18 cellular contexts compared by ENCODE assay signal in the genomic region with DNA sequence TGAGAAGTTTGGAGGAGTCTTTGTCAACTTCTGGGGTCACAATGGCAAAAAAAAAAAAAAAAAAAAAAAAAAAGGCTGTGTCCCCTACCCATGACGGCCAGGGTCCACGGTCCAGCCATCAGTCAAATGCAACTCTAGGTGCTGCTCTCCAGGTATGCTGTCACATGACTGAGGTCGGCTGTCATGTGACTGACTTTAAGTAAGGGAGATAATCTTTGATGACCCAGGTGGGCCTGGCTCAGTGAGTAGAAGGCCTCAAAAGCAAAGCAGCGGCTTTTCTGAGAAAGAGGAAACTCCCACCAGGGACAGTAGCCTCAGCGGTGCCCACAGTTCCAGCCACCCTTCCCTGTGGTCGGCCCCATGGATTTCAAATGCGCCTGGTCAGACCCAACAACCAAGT.
DNase-seq lines count a peak whose midpoint lies in the region; ATAC-seq, FAIRE-seq and TF ChIP-seq lines count a peak whose summit lies in the region.
"Had no signal": no experiment of that assay in that cellular context is flagged by ENCODE, and none has a peak within 500 bp of the region (broad histone marks: within the 10 kb centered on the region; RNA-seq: fewer than 3 reads in every experiment).

No MANE protein-coding gene starts in this region.

- H3K36me3 ChIP-seq in H1 (ENCODE audit: control insufficient read depth in 2 of 4, insufficient read depth in 4 of 4, low read length in 3 of 4): no peaks in the 10 kb centered on the region
- no peaks in the 10 kb centered on the region for H3K36me3 ChIP-seq in trophoblast cell (ENCODE audit: control insufficient read depth in 1 of 2, insufficient read depth in 2 of 2, low read length in 2 of 2)

- CTCF ChIA-PET in H1 (lab: Charles Lee; ENCODE audit: partially characterized antibody): no interaction called here

- TF ChIP-seq EP300 in Ishikawa (IDR thresholded peaks at IDR 0.05; ENCODE audit: borderline replicate concordance) (no peak), H1 (IDR thresholded peaks at IDR 0.05; ENCODE audit: borderline replicate concordance in 1 of 2, low read depth in 2 of 2, low read length in 2 of 2) (no peak)

- no peaks in the 10 kb centered on the region for H3K27me3 ChIP-seq in H1 (replicated peaks in 1 of 4; ENCODE audit: control insufficient read depth in 3 of 4, extremely low read depth in 1 of 4, insufficient read depth in 3 of 4, low read length in 3 of 4)
- H3K27me3 ChIP-seq in trophoblast cell (ENCODE audit: insufficient read depth, low read length): no peaks in the 10 kb centered on the region

- H2AK5ac ChIP-seq in H1 (ENCODE audit: low read depth, low read length) (no peak overlapping the region), trophoblast cell (ENCODE audit: low read length) (no peak overlapping the region)

- H3K9me3 ChIP-seq in H1 (ENCODE audit: insufficient read depth in 2 of 2, low read depth in 1 of 2, low read length in 1 of 2) (no peaks in the 10 kb centered on the region), trophoblast cell (ENCODE audit: insufficient read depth, low read depth, low read length) (no peaks in the 10 kb centered on the region)

- H4K8ac ChIP-seq in H1 (ENCODE audit: extremely low read depth, insufficient read depth, low read length) (no peak overlapping the region; the same call in 1 of the 2 replicates), trophoblast cell (ENCODE audit: low read depth, low read length) (no peak overlapping the region)

- FAIRE-seq in H1 (lab: Jason Lieb, UNC): no peak
- FAIRE-seq: A204.1, D721Med, G401.6, GM12892, H54 had no signal

- H2BK120ac ChIP-seq in H1 (replicated peaks; ENCODE audit: low read depth, low read length): no peak overlapping the region
- H2BK120ac ChIP-seq in trophoblast cell (ENCODE audit: insufficient read depth, low read length, poor library complexity): no peak overlapping the region

- ATAC-seq in GM18517 (IDR thresholded peaks at IDR 0.05; ENCODE audit: unreplicated experiment): no peak
- ATAC-seq: CD8-positive, alpha-beta T cell had no signal

- H2BK5ac ChIP-seq in H1 (ENCODE audit: low read depth, low read length): no peak overlapping the region
- H2BK5ac ChIP-seq in trophoblast cell (ENCODE audit: low read depth, low read length, poor library complexity): peak overlapping the region; percentile 15

- H3K79me2 ChIP-seq in H1 (ENCODE audit: control insufficient read depth in 1 of 2, insufficient read depth in 2 of 2, low read length in 2 of 2) (no peaks in the 10 kb centered on the region), trophoblast cell (ENCODE audit: control insufficient read depth, insufficient read depth, low read length, poor library complexity) (no peaks in the 10 kb centered on the region)

- no peak overlapping the region for H4K5ac ChIP-seq in H1 (ENCODE audit: insufficient read length, low read depth, low read length)

- H3K56ac ChIP-seq in H1 (replicated peaks; ENCODE audit: insufficient read length, low read depth, low read length): no peak overlapping the region

- H3K9ac ChIP-seq in H1 (replicated peaks in 1 of 4; ENCODE audit: extremely low read depth in 1 of 4, low read depth in 3 of 4, low read length in 3 of 4): no peak overlapping the region
- H3K9ac ChIP-seq in trophoblast cell (ENCODE audit: low read length): no peak overlapping the region

- no peak for TF ChIP-seq CTCF in H1 (IDR thresholded peaks at IDR 0.05; ENCODE audit: control extremely low read depth in 1 of 3, insufficient read depth in 1 of 3, low read depth in 1 of 3, low read length in 3 of 3)

- H4K91ac ChIP-seq in H1 (replicated peaks; ENCODE audit: insufficient read length, low read length) (no peak overlapping the region), trophoblast cell (ENCODE audit: low read depth, low read length) (no peak overlapping the region)

- H3K18ac ChIP-seq in H1 (ENCODE audit: extremely low read depth, low read length) (no peak overlapping the region), trophoblast cell (ENCODE audit: low read length) (no peak overlapping the region)

- no peak for DNase-seq in H1 (ENCODE audit: low read depth in 1 of 2, low spot score in 2 of 2)
- DNase-seq in trophoblast cell: no peak
- DNase-seq in NCI-H2107 (lab: John Stamatoyannopoulos, UW): no peak
- no peak for DNase-seq in pons (ENCODE audit: low spot score)
- DNase-seq in OCI-M1 (lab: John Stamatoyannopoulos, UW): no peak
- DNase-seq: CD8-positive, alpha-beta T cell; COR-L47; DMS153; DMS79 treated with DMSO at 0.1 percent for 48 hours; EL had no signal

- peaks cover 5% of the 10 kb centered on the region; the same call in 1 of the 2 replicates for H3K79me1 ChIP-seq in H1 (ENCODE audit: low read depth, low read length)
- peaks cover 4% of the 10 kb centered on the region for H3K79me1 ChIP-seq in trophoblast cell (ENCODE audit: low read length)

- WGBS in H1 (ENCODE audit: extremely low coverage in 1 of 2, insufficient coverage in 1 of 2, insufficient read length in 1 of 2, insufficient replicate concordance in 2 of 2, low coverage in 1 of 2, low lambda C conversion rate in 2 of 2, missing lambda C conversion rate in 1 of 2), 2 experiments: 91% methylated on average over 7 of the region's 7 CpGs; no CpG with 5 or more reads in 1 of the 2 experiments
- WGBS in trophoblast cell (ENCODE audit: extremely low coverage, insufficient coverage, insufficient read length): no CpG with 5 or more reads among the region's 7 CpGs

- H3K14ac ChIP-seq in H1 (ENCODE audit: insufficient read length) (no peak overlapping the region), trophoblast cell (ENCODE audit: low read length) (no peak overlapping the region)

- H2BK15ac ChIP-seq in H1 (ENCODE audit: low read length): no peak overlapping the region

- H3K23ac ChIP-seq in H1 (ENCODE audit: insufficient read length): no peak overlapping the region
- H3K23ac ChIP-seq in trophoblast cell (ENCODE audit: low read length): no peak overlapping the region

- TF ChIP-seq POLR2A in H1 (IDR thresholded peaks at IDR 0.05; ENCODE audit: control extremely low read depth in 1 of 2, low read depth in 2 of 2, low read length in 2 of 2): no peak

- H2BK12ac ChIP-seq in H1 (ENCODE audit: low read depth, low read length) (no peak overlapping the region), trophoblast cell (ENCODE audit: low read length) (no peak overlapping the region)

- no peak overlapping the region for H3K4me3 ChIP-seq in H1 (ENCODE audit: extremely low read depth in 1 of 4, insufficient read depth in 2 of 4, low read depth in 3 of 4, low read length in 4 of 4)
- H3K4me3 ChIP-seq in trophoblast cell (ENCODE audit: low read depth, low read length): no peak overlapping the region

- H3K4me2 ChIP-seq in H1 (ENCODE audit: insufficient read depth in 1 of 2, low read depth in 2 of 2, low read length in 2 of 2): no peak overlapping the region
- no peak overlapping the region for H3K4me2 ChIP-seq in trophoblast cell (ENCODE audit: low read length)

- H2AFZ ChIP-seq in H1 (ENCODE audit: low read length): no peak overlapping the region
- no peak overlapping the region for H2AFZ ChIP-seq in trophoblast cell (ENCODE audit: insufficient read depth, low read length, poor library complexity)

- H4K20me1 ChIP-seq in H1 (replicated peaks in 1 of 2; ENCODE audit: control insufficient read depth in 1 of 2, insufficient read depth in 2 of 2, low read length in 2 of 2): no peaks in the 10 kb centered on the region

- TF ChIP-seq RAD21 in Ishikawa (IDR thresholded peaks at IDR 0.05; ENCODE audit: low read depth) (no peak), H1 (IDR thresholded peaks at IDR 0.05 in 1 of 2, conservative IDR thresholded peaks at IDR 0.05 in 1 of 2; ENCODE audit: low read depth in 2 of 2, low read length in 2 of 2) (no peak)

- peaks cover 0 to 10% (median under 1%) of the 10 kb centered on the region in 4 experiments; a peak in 4 of 7 replicates for H3K4me1 ChIP-seq in H1 (replicated peaks in 1 of 4; ENCODE audit: control insufficient read depth in 3 of 4, insufficient read depth in 4 of 4, low read length in 3 of 4)
- peaks cover 22 to 23% of the 10 kb centered on the region in 2 experiments for H3K4me1 ChIP-seq in trophoblast cell (ENCODE audit: control insufficient read depth in 1 of 2, insufficient read depth in 2 of 2, low read length in 2 of 2)

- POLR2A ChIA-PET in H1 (lab: Charles Lee; ENCODE audit: partially characterized antibody): no interaction called here

- no peaks in the 10 kb centered on the region for H3K23me2 ChIP-seq in H1 (ENCODE audit: low read depth, low read length)

- H2BK20ac ChIP-seq in H1 (ENCODE audit: low read length): no peak overlapping the region

- H3K4ac ChIP-seq in H1 (replicated peaks; ENCODE audit: insufficient read length, low read depth, low read length) (no peak overlapping the region), trophoblast cell (ENCODE audit: low read depth, low read length) (no peak overlapping the region)

- H3K27ac ChIP-seq in H1 (ENCODE audit: low read depth, low read length) (no peak overlapping the region), trophoblast cell (ENCODE audit: low read depth, low read length) (no peak overlapping the region)
- H3K27ac ChIP-seq: HL-60 had no signal

- H4K12ac ChIP-seq in trophoblast cell (ENCODE audit: low read depth, low read length): no peak overlapping the region

TF ChIP-seq in Ishikawa, 13 proteins besides CTCF, POLR2A, EP300 and RAD21 (continues in another document):
- TF ChIP-seq YY1 (IDR thresholded peaks at IDR 0.05; ENCODE audit: low read depth): no peak
- no peak for TF ChIP-seq CREB1 (IDR thresholded peaks at IDR 0.05; ENCODE audit: low read depth)
- no peak for TF ChIP-seq NFIC (IDR thresholded peaks at IDR 0.05)
- TF ChIP-seq, protein P1, sequence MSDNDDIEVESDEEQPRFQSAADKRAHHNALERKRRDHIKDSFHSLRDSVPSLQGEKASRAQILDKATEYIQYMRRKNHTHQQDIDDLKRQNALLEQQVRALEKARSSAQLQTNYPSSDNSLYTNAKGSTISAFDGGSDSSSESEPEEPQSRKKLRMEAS (IDR thresholded peaks at IDR 0.05): no peak
- no peak for TF ChIP-seq ZBTB7A (IDR thresholded peaks at IDR 0.05; ENCODE audit: low read depth)

TF ChIP-seq in H1, 55 proteins besides CTCF, POLR2A, EP300 and RAD21:
- TF ChIP-seq, protein P2, sequence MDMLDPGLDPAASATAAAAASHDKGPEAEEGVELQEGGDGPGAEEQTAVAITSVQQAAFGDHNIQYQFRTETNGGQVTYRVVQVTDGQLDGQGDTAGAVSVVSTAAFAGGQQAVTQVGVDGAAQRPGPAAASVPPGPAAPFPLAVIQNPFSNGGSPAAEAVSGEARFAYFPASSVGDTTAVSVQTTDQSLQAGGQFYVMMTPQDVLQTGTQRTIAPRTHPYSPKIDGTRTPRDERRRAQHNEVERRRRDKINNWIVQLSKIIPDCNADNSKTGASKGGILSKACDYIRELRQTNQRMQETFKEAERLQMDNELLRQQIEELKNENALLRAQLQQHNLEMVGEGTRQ (IDR thresholded peaks at IDR 0.05; ENCODE audit: low read length): peak; percentile 17; the same call in 1 of the 2 replicates
- TF ChIP-seq CHD1 (IDR thresholded peaks at IDR 0.05; ENCODE audit: low read depth, low read length): no peak
